In genomic region chr7:151351967-151352366, GRCh38 we compare ENCODE assay signal across 10 cellular contexts. TPM values are rescaled to one million over a fixed set of nuclear protein-coding genes. Genes with fewer than 3 reads are reported as not detected.
A peak's percentile ranks its signal among the peaks of the same experiment; 100 is the strongest.
DNase-seq lines count a peak whose midpoint lies in the region; ATAC-seq and TF ChIP-seq lines count a peak whose summit lies in the region.
"Had no signal": no experiment of that assay in that cellular context is flagged by ENCODE, and none has a peak within 500 bp of the region (broad histone marks: within the 10 kb centered on the region; RNA-seq: fewer than 3 reads in every experiment).

No MANE protein-coding gene starts in this region.

- H3K36me3 ChIP-seq in tibial artery (peaks cover 68 to 90% (median 79%) of the 10 kb centered on the region in 3 donors), prostate gland (peaks cover 4 to 23% of the 10 kb centered on the region in 2 donors)

- TF ChIP-seq POLR2A in prostate gland (IDR thresholded peaks at IDR 0.05) = no peak

- 80% methylated on average over 6 of the region's 6 CpGs for WGBS in prostate gland

- peaks cover 0 to 9% (median 2%) of the 10 kb centered on the region in 4 donors for H3K4me1 ChIP-seq in tibial artery
- H3K4me1 ChIP-seq in prostate gland (replicated peaks) = peaks cover 3% of the 10 kb centered on the region

- peak; percentile 46 for ATAC-seq in GM21825 (IDR thresholded peaks at IDR 0.05; ENCODE audit: unreplicated experiment)
- peak; percentile 41 for ATAC-seq in central memory CD8-positive, alpha-beta T cell (replicated peaks; ENCODE audit: extremely low read depth, poor library complexity, severe bottlenecking)

- no peak for TF ChIP-seq CTCF in tibial artery (IDR thresholded peaks at IDR 0.05)
- no peak for TF ChIP-seq CTCF in prostate gland (IDR thresholded peaks at IDR 0.05)

- H3K27me3 ChIP-seq in tibial artery (no peaks in the 10 kb centered on the region), prostate gland (replicated peaks; ENCODE audit: insufficient read depth) (no peaks in the 10 kb centered on the region)

- H3K27ac ChIP-seq in tibial artery (no peak overlapping the region), prostate gland (no peak overlapping the region)
- H3K27ac ChIP-seq: epithelial cell of prostate had no signal

- peak overlapping the region; percentile 49 for H3K4me3 Mint-ChIP-seq in T-helper 1 cell treated with Interleukin-12 subunit alpha and Interleukin-12 subunit beta and Interleukin-4 antibody, amounts not matched to agents 30 μg/mL and 1 μg/mL, for 36 hours
- H3K4me3 Mint-ChIP-seq in central memory CD8-positive, alpha-beta T cell = peak overlapping the region; percentile 67

- no peaks in the 10 kb centered on the region for H3K9me3 ChIP-seq in tibial artery
- no peaks in the 10 kb centered on the region for H3K9me3 ChIP-seq in prostate gland

- peak; percentile 31 to 43 for DNase-seq in central memory CD8-positive, alpha-beta T cell (ENCODE audit: low spot score in 2 of 2)
- peak; percentile 38 for DNase-seq in stimulated activated naive CD4-positive, alpha-beta T cell treated with Interleukin-2 at 50 U/mL for 16 hours (lab: John Stamatoyannopoulos, UW)
- no peak for DNase-seq in SW480 (ENCODE audit: low spot score)
- DNase-seq in DMS79 (lab: John Stamatoyannopoulos, UW) = no peak
- no peak for DNase-seq in tibial artery
- no peak for DNase-seq in prostate gland (ENCODE audit: low spot score)
- DNase-seq: SHP77 treated with DMSO at 0.1 percent for 48 hours had no signal

- H3K4me3 ChIP-seq in tibial artery (no peak overlapping the region), prostate gland (no peak overlapping the region)

- peaks cover 42% of the 10 kb centered on the region for H3K4me1 Mint-ChIP-seq in T-helper 1 cell treated with Interleukin-12 subunit alpha and Interleukin-12 subunit beta and Interleukin-4 antibody, amounts not matched to agents 30 μg/mL and 1 μg/mL, for 36 hours (ENCODE audit: low read depth)
- peaks cover 43% of the 10 kb centered on the region for H3K4me1 Mint-ChIP-seq in central memory CD8-positive, alpha-beta T cell

- no peaks in the 10 kb centered on the region for H3K27me3 Mint-ChIP-seq in T-helper 1 cell treated with Interleukin-12 subunit alpha and Interleukin-12 subunit beta and Interleukin-4 antibody, amounts not matched to agents 30 μg/mL and 1 μg/mL, for 36 hours (ENCODE audit: low read depth)
- no peaks in the 10 kb centered on the region for H3K27me3 Mint-ChIP-seq in central memory CD8-positive, alpha-beta T cell

- peak overlapping the region; percentile 85 for H3K27ac Mint-ChIP-seq in T-helper 1 cell treated with Interleukin-12 subunit alpha and Interleukin-12 subunit beta and Interleukin-4 antibody, amounts not matched to agents 30 μg/mL and 1 μg/mL, for 36 hours
- peak overlapping the region; percentile 95 for H3K27ac Mint-ChIP-seq in central memory CD8-positive, alpha-beta T cell (ENCODE audit: low read depth)

- H3K36me3 Mint-ChIP-seq in T-helper 1 cell treated with Interleukin-12 subunit alpha and Interleukin-12 subunit beta and Interleukin-4 antibody, amounts not matched to agents 30 μg/mL and 1 μg/mL, for 36 hours (ENCODE audit: low read depth) = peaks cover 52% of the 10 kb centered on the region
- H3K36me3 Mint-ChIP-seq in central memory CD8-positive, alpha-beta T cell (ENCODE audit: insufficient read depth) = peaks cover 57% of the 10 kb centered on the region

- H3K9me3 Mint-ChIP-seq in T-helper 1 cell treated with Interleukin-12 subunit alpha and Interleukin-12 subunit beta and Interleukin-4 antibody, amounts not matched to agents 30 μg/mL and 1 μg/mL, for 36 hours = no peaks in the 10 kb centered on the region
- H3K9me3 Mint-ChIP-seq in central memory CD8-positive, alpha-beta T cell = no peaks in the 10 kb centered on the region

- intact Hi-C loops in tibial artery (cut with DNase I; ENCODE audit: low total_unique reads) (no loop called here), prostate gland (cut with DNase I) (loop anchor here (2.0 kb wide), 1 partner anchor 37 kb away; no protein-coding TSS in a partner anchor)

RNA-seq across cellular contexts. Expression of gene NUB1, which starts 10.4 kb away (rescaled TPM):
- total RNA-seq in prostate gland = 10 to 100 TPM; 46.4 to 53.7 TPM

RNA-seq across cellular contexts. Expression of gene WDR86, which starts 57.9 kb away (rescaled TPM):
- 10 to 100 TPM in 1 of 2 donors, 1 to 10 TPM in 1; 3.6 to 12.8 TPM for total RNA-seq in prostate gland

Comparison
In these comparisons a context has a peak if more than half of its experiments do, and no peak if none do; other contexts are left out.
1. DNase-seq: peak in central memory CD8-positive, alpha-beta T cell (2 of 2) and stimulated activated naive CD4-positive, alpha-beta T cell treated with Interleukin-2 at 50 U/mL for 16 hours (single experiment); none in SW480 (single experiment), DMS79 (single experiment), tibial artery (0 of 2) and prostate gland (single experiment).